Comparison of ENCODE assay signal across 12 cellular contexts in genomic region chr3:177835917-177836316, GRCh38.
DNase-seq lines count a peak whose midpoint lies in the region; TF ChIP-seq lines count a peak whose summit lies in the region.
"Had no signal": no experiment of that assay in that cellular context is flagged by ENCODE, and none has a peak within 500 bp of the region (broad histone marks: within the 10 kb centered on the region; RNA-seq: fewer than 3 reads in every experiment).

No MANE protein-coding gene starts in this region.

- H3K27ac Mint-ChIP-seq in chondrocyte (ENCODE audit: unreplicated experiment): peak overlapping the region; percentile 92
- H3K27ac Mint-ChIP-seq: IgD-negative memory B cell, T-cell had no signal

- no peaks in the 10 kb centered on the region for H3K36me3 ChIP-seq in mesodermal cell (ENCODE audit: control insufficient read depth, insufficient read depth, low read length)

- peaks cover 4% of the 10 kb centered on the region for H3K9me3 Mint-ChIP-seq in chondrocyte (ENCODE audit: low read depth)
- H3K9me3 Mint-ChIP-seq: IgD-negative memory B cell, T-cell had no signal

- H3K36me3 Mint-ChIP-seq in chondrocyte (ENCODE audit: low read depth): peaks cover 4% of the 10 kb centered on the region
- H3K36me3 Mint-ChIP-seq: T-cell had no signal

- TF ChIP-seq CTCF in chondrocyte (IDR thresholded peaks at IDR 0.05): no peak

- WGBS in mesodermal cell (ENCODE audit: insufficient coverage in 2 of 2), 2 experiments: 100% methylated on average over 1 of the region's 1 CpG; no CpG with 5 or more reads in 1 of the 2 experiments

- no peaks in the 10 kb centered on the region for H3K27me3 Mint-ChIP-seq in chondrocyte (ENCODE audit: low read depth)

- peak; percentile 64 for DNase-seq in AG08395 (ENCODE audit: low spot score)
- DNase-seq in M059J (ENCODE audit: low read depth): peak; percentile 99
- no peak for DNase-seq in chondrocyte (ENCODE audit: low spot score)
- DNase-seq in NCI-H526 (lab: John Stamatoyannopoulos, UW): no peak
- no peak for DNase-seq in germinal center (ENCODE audit: low spot score)
- DNase-seq in NCI-H1436 treated with DMSO at 0.1 percent for 48 hours (lab: John Stamatoyannopoulos, UW): no peak
- no peak for DNase-seq in 8988T
- DNase-seq: NCI-H510A, T-cell had no signal

- no peak overlapping the region for H3K4me3 Mint-ChIP-seq in chondrocyte (ENCODE audit: unreplicated experiment)
- H3K4me3 Mint-ChIP-seq: IgD-negative memory B cell, T-cell had no signal

- peaks cover 19% of the 10 kb centered on the region for H3K4me1 ChIP-seq in mesodermal cell (ENCODE audit: control insufficient read depth, insufficient read depth, low read length, poor library complexity, severe bottlenecking)

- no peak overlapping the region for H3K4me3 ChIP-seq in mesodermal cell (ENCODE audit: extremely low read depth, insufficient read depth, low read length, poor library complexity, severe bottlenecking)
- H3K4me3 ChIP-seq: coronary artery had no signal

- peaks cover 61% of the 10 kb centered on the region for H3K4me1 Mint-ChIP-seq in chondrocyte (ENCODE audit: low read depth)
- H3K4me1 Mint-ChIP-seq: IgD-negative memory B cell had no signal

- H3K9me3 ChIP-seq in mesodermal cell (ENCODE audit: control insufficient read depth, low read length): no peaks in the 10 kb centered on the region

- H3K27ac ChIP-seq in mesodermal cell (ENCODE audit: low read depth, low read length, severe bottlenecking): peak overlapping the region; percentile 39

Comparison
In these comparisons a context has a peak if more than half of its experiments do, and no peak if none do; other contexts are left out.
1. DNase-seq: peak in AG08395 (single experiment) and M059J (single experiment); none in chondrocyte (single experiment), NCI-H526 (0 of 2), germinal center (single experiment), NCI-H1436 treated with DMSO at 0.1 percent for 48 hours (single experiment) and 8988T (single experiment).